8 cellular contexts compared by ENCODE assay signal in the genomic region with DNA sequence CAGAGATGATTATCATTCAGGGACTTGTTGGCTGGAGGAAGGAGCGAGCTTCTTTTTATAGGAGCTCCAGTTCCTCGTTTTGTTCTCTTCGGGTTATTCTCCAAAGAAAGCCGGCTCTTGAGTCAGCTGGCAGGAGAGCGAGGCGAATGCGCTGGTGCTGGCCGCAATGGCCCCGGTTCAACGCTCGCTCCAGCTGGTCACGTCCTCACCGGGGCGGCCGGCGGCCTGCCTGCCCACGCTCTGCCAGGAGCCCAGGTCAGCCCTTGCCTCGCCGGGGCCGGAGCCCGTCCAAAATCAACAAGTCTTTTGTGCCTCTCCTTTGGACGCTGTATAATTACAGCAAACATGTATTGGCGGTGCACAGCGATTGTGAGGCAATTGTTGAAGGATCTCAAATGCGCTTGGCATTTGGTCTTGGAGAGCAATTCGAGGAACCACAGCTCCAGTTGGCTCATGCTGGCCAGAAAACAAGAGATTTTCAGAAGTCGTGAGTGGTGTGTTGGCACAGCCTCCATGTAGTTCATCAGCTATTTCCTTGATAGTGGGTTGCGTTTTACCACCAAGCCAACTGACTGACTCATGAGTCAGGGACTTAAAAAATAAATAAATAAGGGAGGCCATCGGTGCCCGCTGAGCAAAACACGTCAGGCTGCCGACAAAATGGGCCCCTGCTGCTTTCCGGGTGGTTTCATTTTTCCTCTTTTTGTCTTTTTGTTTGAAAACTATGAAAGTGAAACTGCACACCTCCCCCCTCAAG.
DNase-seq lines count a peak whose midpoint lies in the region; ATAC-seq and TF ChIP-seq lines count a peak whose summit lies in the region.

No MANE protein-coding gene starts in this region.

- intact Hi-C loops in uterus (cut with DNase I; ENCODE audit: low total_unique reads): loop anchor here (5.0 kb wide), 1 partner anchor 993 kb away; no protein-coding TSS in a partner anchor

- H3K36me3 ChIP-seq in uterus: no peaks in the 10 kb centered on the region

- no peak for TF ChIP-seq POLR2A in uterus (IDR thresholded peaks at IDR 0.05)

- no peak for TF ChIP-seq CTCF in uterus (IDR thresholded peaks at IDR 0.05)

- no peak overlapping the region for H3K4me3 ChIP-seq in uterus

- no peaks in the 10 kb centered on the region for H3K9me3 ChIP-seq in uterus

- no peak for ATAC-seq in HG03432 (IDR thresholded peaks at IDR 0.05; ENCODE audit: unreplicated experiment)

- peak overlapping the region; percentile 51 to 62 for H3K27ac ChIP-seq in uterus

- H3K4me1 ChIP-seq in uterus: peaks cover 0 to 17% of the 10 kb centered on the region in 2 donors

- H3K27me3 ChIP-seq in uterus: no peaks in the 10 kb centered on the region

- peak; percentile 24 for DNase-seq in activated T-cell treated with anti-CD3 and anti-CD28 coated beads for 4 hours
- DNase-seq in activated T-cell treated with anti-CD3 and anti-CD28 coated beads, Interleukin-2, amount 50 U/mL, for 48 hours: no peak
- DNase-seq in RPMI7951 (ENCODE audit: low read depth): peak; percentile 99
- DNase-seq in cerebellar cortex (ENCODE audit: low spot score): peak; percentile 46
- DNase-seq in medulla oblongata (ENCODE audit: extremely low spot score): peak; percentile 65
- peak; percentile 44 to 59 for DNase-seq in uterus
- DNase-seq in stimulated activated CD4-positive, alpha-beta T cell treated with anti-CD3 and anti-CD28 coated beads, Interleukin-2, amount 100 ng/mL, for 48 hours: no peak

Comparison
In these comparisons a context has a peak if more than half of its experiments do, and no peak if none do; other contexts are left out.
1. DNase-seq: peak in activated T-cell treated with anti-CD3 and anti-CD28 coated beads for 4 hours (single experiment), RPMI7951 (single experiment), cerebellar cortex (single experiment), medulla oblongata (single experiment) and uterus (2 of 2); none in activated T-cell treated with anti-CD3 and anti-CD28 coated beads, Interleukin-2, amount 50 U/mL, for 48 hours (0 of 2) and stimulated activated CD4-positive, alpha-beta T cell treated with anti-CD3 and anti-CD28 coated beads, Interleukin-2, amount 100 ng/mL, for 48 hours (0 of 2).